Comparison of ENCODE assay signal across 24 cellular contexts in the genomic region with DNA sequence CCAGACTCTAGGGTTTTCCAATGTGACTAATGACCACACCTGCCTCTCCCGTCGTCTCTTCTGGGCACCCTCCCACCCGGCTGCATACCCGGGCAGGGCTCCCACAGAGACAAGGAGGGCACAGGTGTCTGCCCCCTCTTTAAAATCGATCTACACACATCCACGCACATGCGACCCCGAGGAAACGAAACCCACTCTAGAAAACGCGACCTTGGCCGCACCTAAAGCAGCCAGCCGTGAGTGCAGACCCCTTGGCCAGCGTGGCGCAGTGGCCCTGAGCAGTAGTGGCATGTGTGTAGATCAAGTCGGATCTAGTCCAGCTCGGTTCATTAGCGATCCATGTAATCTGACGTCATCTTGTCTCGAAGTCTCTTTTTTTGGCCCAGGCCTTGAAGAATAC.
"Had no signal": no experiment of that assay in that cellular context is flagged by ENCODE, and none has a peak within 500 bp of the region (broad histone marks: within the 10 kb centered on the region; RNA-seq: fewer than 3 reads in every experiment).

No MANE protein-coding gene starts in this region.

- H3K36me3 ChIP-seq: colonic mucosa, esophagus muscularis mucosa, gastrocnemius medialis, heart right ventricle, left lung, lower lobe of right lung had no signal

- H3K27ac Mint-ChIP-seq: dendritic cell treated with granulocyte-macrophage colony-stimulating factor and Interleukin-4, amounts not matched to agents 40 ng/mL and 50 ng/mL, for 4 days; effector memory CD8-positive, alpha-beta T cell; endodermal cell; mesothelial cell of epicardium had no signal

- FAIRE-seq: endometrium, endothelial cell of umbilical vein, islet of Langerhans, keratinocyte had no signal

- H3K27me3 ChIP-seq: colonic mucosa had no signal

- H3K4me3 Mint-ChIP-seq: dendritic cell treated with granulocyte-macrophage colony-stimulating factor and Interleukin-4, amounts not matched to agents 40 ng/mL and 50 ng/mL, for 4 days; effector memory CD8-positive, alpha-beta T cell; endodermal cell; mesothelial cell of epicardium had no signal

- DNase-seq: colonic mucosa; cortex of kidney; effector CD8-positive, alpha-beta T cell; effector memory CD8-positive, alpha-beta T cell; endodermal cell; foreskin melanocyte; gastrocnemius medialis; glutamatergic neuron; head of caudate nucleus; heart right ventricle; hippocampal formation; left cardiac atrium; left ventricle myocardium superior; lower lobe of right lung; mesenchymal stem cell; mucosa of descending colon had no signal

- H3K36me3 Mint-ChIP-seq: mesothelial cell of epicardium had no signal

- H3K9me3 ChIP-seq: colonic mucosa, esophagus muscularis mucosa, gastrocnemius medialis, heart right ventricle, left lung, lower lobe of right lung, mucosa of descending colon had no signal

- H3K9me3 Mint-ChIP-seq: dendritic cell treated with granulocyte-macrophage colony-stimulating factor and Interleukin-4, amounts not matched to agents 40 ng/mL and 50 ng/mL, for 4 days; effector memory CD8-positive, alpha-beta T cell; endodermal cell; mesothelial cell of epicardium had no signal

- H3K4me3 ChIP-seq: colonic mucosa, esophagus muscularis mucosa, gastrocnemius medialis, heart right ventricle, left lung, lower lobe of right lung, mucosa of descending colon had no signal

- H3K4me1 ChIP-seq: colonic mucosa, gastrocnemius medialis, lower lobe of right lung had no signal

- ATAC-seq: effector memory CD8-positive, alpha-beta T cell; gastrocnemius medialis; heart right ventricle; left cardiac atrium; left lung; left ventricle myocardium superior; lower lobe of right lung; mucosa of descending colon had no signal

- H3K27ac ChIP-seq: colonic mucosa, esophagus muscularis mucosa, gastrocnemius medialis, heart right ventricle, left lung, lower lobe of right lung had no signal
